22 cellular contexts compared by ENCODE assay signal in genomic region chr4:156673483-156673882, GRCh38.
DNase-seq lines count a peak whose midpoint lies in the region; ATAC-seq, FAIRE-seq and TF ChIP-seq lines count a peak whose summit lies in the region.
"Had no signal": no experiment of that assay in that cellular context is flagged by ENCODE, and none has a peak within 500 bp of the region (broad histone marks: within the 10 kb centered on the region; RNA-seq: fewer than 3 reads in every experiment).

No MANE protein-coding gene starts in this region.

- intact Hi-C loops in mammary epithelial cell (cut with micrococcal nuclease): no loop called here

- no peak overlapping the region for H3K27ac ChIP-seq in keratinocyte (ENCODE audit: control insufficient read depth, insufficient read depth, low read length)
- H3K27ac ChIP-seq in mammary epithelial cell (ENCODE audit: insufficient read depth, low read depth, low read length): no peak overlapping the region
- H3K27ac ChIP-seq: ascending aorta, BLaER1, prostate gland, vagina, WERI-Rb-1 had no signal

- no peaks in the 10 kb centered on the region for H3K27me3 ChIP-seq in keratinocyte (ENCODE audit: control insufficient read depth, extremely low read depth, insufficient read depth, low read length)
- no peaks in the 10 kb centered on the region for H3K27me3 ChIP-seq in mammary epithelial cell (ENCODE audit: insufficient read depth, low read length)
- H3K27me3 ChIP-seq: ascending aorta, BLaER1, vagina had no signal

- DNase-seq in AG10803 (ENCODE audit: low read depth) (peak; percentile 50), LHCN-M2 (ENCODE audit: low read depth) (peak; percentile 39), astrocyte of the spinal cord (ENCODE audit: low read depth, low spot score) (peak; percentile 15), keratinocyte (ENCODE audit: low read depth, low spot score) (no peak), mammary epithelial cell (no peak), NCI-H345 treated with DMSO at 0.1 percent for 48 hours (lab: John Stamatoyannopoulos, UW; ENCODE audit: unreplicated experiment) (no peak)
- DNase-seq: activated CD4-positive, alpha-beta T cell treated with anti-CD3 and anti-CD28 coated beads, Interleukin-2, amount 50 U/mL, for 48 hours; activated naive CD4-positive, alpha-beta T cell treated with anti-CD3 and anti-CD28 coated beads for 36 hours; activated T-cell treated with anti-CD3 and anti-CD28 coated beads for 4 hours; NCI-H1105 treated with DMSO at 0.1 percent for 48 hours; NCI-H2107; NCI-H526; stimulated activated CD8-positive, alpha-beta memory T cell treated with anti-CD3 and anti-CD28 coated beads, Interleukin-4, amount 100 ng/mL, for 48 hours; T-cell; WERI-Rb-1 had no signal

- no peaks in the 10 kb centered on the region for H3K9me1 ChIP-seq in keratinocyte (ENCODE audit: control insufficient read depth, extremely low read depth, insufficient read depth, low read length)

- H2AFZ ChIP-seq in keratinocyte (ENCODE audit: control insufficient read depth, low read length) (no peak overlapping the region), mammary epithelial cell (ENCODE audit: low read depth, low read length) (no peak overlapping the region)

- no TSS peak for BruUV-seq in mammary epithelial cell (replicated peaks; lab: Mats Ljungman, UMichigan)

- H3K36me3 ChIP-seq in keratinocyte (ENCODE audit: control insufficient read depth in 2 of 2, extremely low read depth in 1 of 2, insufficient read depth in 2 of 2, low read length in 2 of 2) (no peaks in the 10 kb centered on the region), mammary epithelial cell (ENCODE audit: insufficient read depth, low read length) (no peaks in the 10 kb centered on the region)
- H3K36me3 ChIP-seq: ascending aorta, BLaER1, prostate gland, vagina, WERI-Rb-1 had no signal

- TF ChIP-seq CTCF in AG10803 (conservative IDR thresholded peaks at IDR 0.05; ENCODE audit: low read length) (no peak), astrocyte of the spinal cord (IDR thresholded peaks at IDR 0.05; ENCODE audit: low read depth, low read length) (no peak), keratinocyte (optimal IDR thresholded peaks at IDR 0.05 in 1 of 3, IDR thresholded peaks at IDR 0.05 in 1 of 3, conservative IDR thresholded peaks at IDR 0.05 in 1 of 3; ENCODE audit: extremely low read depth in 1 of 3, insufficient read depth in 2 of 3, low read length in 3 of 3) (no peak), mammary epithelial cell (conservative IDR thresholded peaks at IDR 0.05 in 1 of 2, IDR thresholded peaks at IDR 0.05 in 1 of 2; ENCODE audit: extremely low read depth in 1 of 2, insufficient read depth in 1 of 2, low read depth in 1 of 2, low read length in 2 of 2) (no peak)

- H3K9ac ChIP-seq in keratinocyte (ENCODE audit: control insufficient read depth, extremely low read depth, insufficient read depth, low read length): no peak overlapping the region
- no peak overlapping the region for H3K9ac ChIP-seq in mammary epithelial cell (ENCODE audit: insufficient read depth, low read length)
- H3K9ac ChIP-seq: BLaER1 had no signal

- in situ Hi-C loops in astrocyte of the spinal cord (cut with HindIII; ENCODE audit: low sequenced_read_pairs) (no loop called here), mammary epithelial cell (cut with MboI; ENCODE audit: low sequenced_read_pairs in 2 of 2) (no loop called here)

- H3K4me1 ChIP-seq in keratinocyte (ENCODE audit: control insufficient read depth, extremely low read depth, insufficient read depth, low read length) (no peaks in the 10 kb centered on the region), mammary epithelial cell (ENCODE audit: insufficient read depth, low read length) (peaks cover 4% of the 10 kb centered on the region)
- H3K4me1 ChIP-seq: ascending aorta, BLaER1, prostate gland, vagina had no signal

- dilution Hi-C loops in keratinocyte (cut with MboI; ENCODE audit: extremely low pct_ligation_motif_present, low sequenced_read_pairs): no loop called here
- dilution Hi-C loops in mammary epithelial cell (cut with HindIII; ENCODE audit: low sequenced_read_pairs): no loop called here

- no peak for ATAC-seq in HG03097 (IDR thresholded peaks at IDR 0.05; ENCODE audit: low FRiP score, unreplicated experiment)
- ATAC-seq in HG03520 (IDR thresholded peaks at IDR 0.05; ENCODE audit: unreplicated experiment): no peak
- ATAC-seq: T-cell had no signal

- CTCF ChIA-PET in mammary epithelial cell (lab: Charles Lee; ENCODE audit: low non-redundant PET): no interaction called here

- H4K20me1 ChIP-seq in keratinocyte (ENCODE audit: control insufficient read depth, extremely low read depth, insufficient read depth, low read length) (no peaks in the 10 kb centered on the region), mammary epithelial cell (ENCODE audit: insufficient read depth, low read length) (no peaks in the 10 kb centered on the region)
- H4K20me1 ChIP-seq: BLaER1 had no signal

- no peaks in the 10 kb centered on the region for H3K79me2 ChIP-seq in keratinocyte (ENCODE audit: control insufficient read depth, insufficient read depth, low read length)
- H3K79me2 ChIP-seq in mammary epithelial cell (ENCODE audit: insufficient read depth, low read length): no peaks in the 10 kb centered on the region

- H3K4me3 ChIP-seq in AG10803 (ENCODE audit: low read length): no peak overlapping the region
- no peak overlapping the region for H3K4me3 ChIP-seq in astrocyte of the spinal cord (ENCODE audit: low read depth, low read length)
- H3K4me3 ChIP-seq in keratinocyte (ENCODE audit: control insufficient read depth in 2 of 3, extremely low read depth in 1 of 3, insufficient read depth in 2 of 3, low read depth in 1 of 3, low read length in 3 of 3): no peak overlapping the region
- no peak overlapping the region for H3K4me3 ChIP-seq in mammary epithelial cell (replicated peaks in 1 of 3; ENCODE audit: insufficient read depth in 1 of 3, low read depth in 2 of 3, low read length in 3 of 3)
- H3K4me3 ChIP-seq: BLaER1, prostate gland had no signal

- H3K9me3 ChIP-seq in keratinocyte (ENCODE audit: control insufficient read depth, low read depth, low read length) (no peaks in the 10 kb centered on the region), mammary epithelial cell (replicated peaks; ENCODE audit: insufficient read depth, low read length) (no peaks in the 10 kb centered on the region)
- H3K9me3 ChIP-seq: ascending aorta, BLaER1, prostate gland, vagina had no signal

- H3K4me2 ChIP-seq in keratinocyte (ENCODE audit: control insufficient read depth, extremely low read depth, insufficient read depth, low read depth, low read length): peak overlapping the region; percentile 33
- no peak overlapping the region for H3K4me2 ChIP-seq in mammary epithelial cell (ENCODE audit: insufficient read depth, low read depth, low read length)
- H3K4me2 ChIP-seq: BLaER1 had no signal

- peak; percentile 56 for FAIRE-seq in keratinocyte (lab: Jason Lieb, UNC)
- FAIRE-seq: colon had no signal

- 94% methylated on average over 4 of the region's 4 CpGs for WGBS in mammary epithelial cell (ENCODE audit: low coverage, missing lambda C conversion rate)

Comparison
In these comparisons a context has a peak if more than half of its experiments do, and no peak if none do; other contexts are left out.
1. DNase-seq: peak in AG10803 (single experiment), LHCN-M2 (single experiment) and astrocyte of the spinal cord (single experiment); none in keratinocyte (single experiment), mammary epithelial cell (single experiment) and NCI-H345 treated with DMSO at 0.1 percent for 48 hours (single experiment).